8 cellular contexts compared by ENCODE assay signal in the genomic region with DNA sequence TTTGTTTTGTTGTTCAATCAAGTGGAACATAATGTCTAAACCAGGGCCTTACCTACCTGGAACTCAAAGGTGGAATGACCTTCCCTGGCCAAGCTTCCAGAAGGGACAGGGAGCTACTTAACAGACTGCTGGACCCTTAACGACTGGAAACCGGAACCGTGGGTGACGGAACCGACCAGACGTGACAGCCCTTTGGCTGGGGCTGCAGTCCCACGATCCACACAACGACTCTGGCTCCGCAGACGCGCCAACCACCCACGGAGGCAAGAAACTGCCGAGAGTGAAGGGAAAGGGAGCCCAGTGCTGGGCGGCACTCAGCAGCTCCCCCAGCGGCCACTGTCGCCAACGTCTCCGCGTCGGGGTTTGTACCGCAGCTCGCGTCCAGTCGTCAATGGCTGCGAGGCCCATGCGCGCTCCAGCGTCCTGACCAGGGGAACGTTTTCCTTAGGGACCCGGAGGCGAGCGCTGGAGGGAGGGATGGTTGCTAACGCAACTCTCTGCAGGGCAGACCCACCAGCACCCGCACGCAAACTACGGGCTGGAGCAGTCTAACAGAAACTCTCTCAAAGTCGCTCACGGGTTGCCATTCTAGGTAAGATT. TPM values are rescaled to one million over a fixed set of nuclear protein-coding genes. Genes with fewer than 3 reads are reported as not detected.
DNase-seq lines count a peak whose midpoint lies in the region; ATAC-seq lines count a peak whose summit lies in the region.

No MANE protein-coding gene starts in this region.

- no peaks in the 10 kb centered on the region for H3K9me3 Mint-ChIP-seq in CD8-positive, alpha-beta memory T cell

- H3K4me1 ChIP-seq in CD8-positive, alpha-beta memory T cell (ENCODE audit: insufficient read depth, low read length) = peaks cover 20% of the 10 kb centered on the region
- peaks cover 2% of the 10 kb centered on the region for H3K4me1 ChIP-seq in iPS-15b (ENCODE audit: control insufficient read depth, insufficient read depth, low read length)
- H3K4me1 ChIP-seq in skeletal muscle satellite cell (ENCODE audit: control insufficient read depth, insufficient read depth, low read length) = peaks cover 10% of the 10 kb centered on the region

- peaks cover 17 to 28% (median 27%) of the 10 kb centered on the region in 3 donors for H3K4me1 Mint-ChIP-seq in CD8-positive, alpha-beta memory T cell

- H3K9me3 ChIP-seq in CD8-positive, alpha-beta memory T cell (ENCODE audit: low read length) = no peaks in the 10 kb centered on the region
- no peaks in the 10 kb centered on the region for H3K9me3 ChIP-seq in iPS-15b (ENCODE audit: control insufficient read depth, insufficient read depth, low read length)
- no peaks in the 10 kb centered on the region for H3K9me3 ChIP-seq in skeletal muscle satellite cell (replicated peaks; ENCODE audit: low read length)

- POLR2A ChIA-PET in CD8-positive, alpha-beta memory T cell (lab: Charles Lee) = interaction anchor here (0.5 to 1.6 kb wide), 10 partner anchors 22 to 612 kb away, joined by 3 to 9 read pairs (median 4); partner anchors contain the start of genes C16orf54 and PAGR1

- ATAC-seq in HG03439 (IDR thresholded peaks at IDR 0.05; ENCODE audit: unreplicated experiment) = no peak

- no peaks in the 10 kb centered on the region for H3K36me3 ChIP-seq in CD8-positive, alpha-beta memory T cell (ENCODE audit: insufficient read depth, low read length)
- H3K36me3 ChIP-seq in iPS-15b (ENCODE audit: control insufficient read depth, insufficient read depth, low read length) (no peaks in the 10 kb centered on the region), skeletal muscle satellite cell (ENCODE audit: insufficient read depth, low read length) (no peaks in the 10 kb centered on the region)

- no peak overlapping the region for H3K27ac ChIP-seq in CD8-positive, alpha-beta memory T cell (ENCODE audit: low read depth, low read length)

- H3K27me3 Mint-ChIP-seq in CD8-positive, alpha-beta memory T cell = peaks cover 0 to 3% of the 10 kb centered on the region in 2 donors

- H3K9ac ChIP-seq in iPS-15b (ENCODE audit: low read depth, low read length) (no peak overlapping the region), skeletal muscle satellite cell (ENCODE audit: low read depth, low read length) (no peak overlapping the region)

- DNase-seq in CD8-positive, alpha-beta memory T cell = peak; percentile 55 to 79 (median 62)
- DNase-seq in T-helper 2 cell (peak; percentile 40 to 80 (median 64)), astrocyte of the hippocampus (ENCODE audit: low read depth, low spot score) (peak; percentile 77), cortex of kidney (lab: John Stamatoyannopoulos, UW) (no peak), NK-92 (lab: John Stamatoyannopoulos, UW; ENCODE audit: unreplicated experiment) (no peak)

- H3K27me3 ChIP-seq in CD8-positive, alpha-beta memory T cell (ENCODE audit: insufficient read depth, low read length, poor library complexity, severe bottlenecking) = no peaks in the 10 kb centered on the region
- H3K27me3 ChIP-seq in iPS-15b (ENCODE audit: control insufficient read depth, insufficient read depth, low read length) (peaks cover 12% of the 10 kb centered on the region), skeletal muscle satellite cell (ENCODE audit: control insufficient read depth, insufficient read depth, low read length) (peaks cover 22% of the 10 kb centered on the region)

- peak overlapping the region in 7 of 8 donors; percentile 47 to 83 (median 74) for H3K27ac Mint-ChIP-seq in CD8-positive, alpha-beta memory T cell

- peak overlapping the region; percentile 50 to 77 (median 69) for H3K4me3 Mint-ChIP-seq in CD8-positive, alpha-beta memory T cell

- H3K4me2 ChIP-seq in skeletal muscle satellite cell (ENCODE audit: low read length) = peak overlapping the region; percentile 83

- peak overlapping the region; percentile 33 for H3K4me3 ChIP-seq in CD8-positive, alpha-beta memory T cell (ENCODE audit: low read length)
- H3K4me3 ChIP-seq in iPS-15b (ENCODE audit: low read depth, low read length) (peak overlapping the region; percentile 64), skeletal muscle satellite cell (ENCODE audit: low read length) (peak overlapping the region; percentile 57)

- H3K36me3 Mint-ChIP-seq in CD8-positive, alpha-beta memory T cell = peaks cover 0 to 2% (median 0%) of the 10 kb centered on the region in 3 donors

- CTCF ChIA-PET in CD8-positive, alpha-beta memory T cell (lab: Charles Lee) = interaction anchor here (0.6 to 5.1 kb wide), 26 partner anchors 10 to 286 kb away, joined by 3 to 53 read pairs (median 5); partner anchors contain the start of genes MVP and PAGR1

RNA-seq across cellular contexts. Expression of gene KIF22, which starts 5.5 kb away (rescaled TPM):
- total RNA-seq in CD8-positive, alpha-beta memory T cell = 100 to 1,000 TPM; 118 to 131 TPM
- 61.2 TPM for polyA plus RNA-seq in CD8-positive, alpha-beta memory T cell
- 34.5 and 46.1 TPM in 2 replicates for total RNA-seq in skeletal muscle satellite cell (2012; rRNA removed)

RNA-seq across cellular contexts. Expression of gene ZG16, which starts 6.9 kb away (rescaled TPM):
- not detected for total RNA-seq in CD8-positive, alpha-beta memory T cell
- polyA plus RNA-seq in CD8-positive, alpha-beta memory T cell = not detected
- total RNA-seq in skeletal muscle satellite cell (2012; rRNA removed) = not detected in 2 replicates

RNA-seq across cellular contexts. Expression of gene MAZ, which starts 21.3 kb away (rescaled TPM):
- total RNA-seq in CD8-positive, alpha-beta memory T cell = 100 to 1,000 TPM; 455 to 478 TPM
- 85.7 TPM for polyA plus RNA-seq in CD8-positive, alpha-beta memory T cell
- 167 and 206 TPM in 2 replicates for total RNA-seq in skeletal muscle satellite cell (2012; rRNA removed)

RNA-seq across cellular contexts. Expression of gene PRRT2, which starts 27.0 kb away (rescaled TPM):
- 1 to 10 TPM; 1.2 to 1.3 TPM for total RNA-seq in CD8-positive, alpha-beta memory T cell
- polyA plus RNA-seq in CD8-positive, alpha-beta memory T cell = 0.18 TPM
- 0.25 and 2.0 TPM in 2 replicates for total RNA-seq in skeletal muscle satellite cell (2012; rRNA removed)

RNA-seq across cellular contexts. Expression of gene PAGR1, which starts 31.0 kb away (rescaled TPM):
- total RNA-seq in CD8-positive, alpha-beta memory T cell = 10 to 100 TPM; 41.9 to 44.3 TPM
- 53.1 TPM for polyA plus RNA-seq in CD8-positive, alpha-beta memory T cell
- total RNA-seq in skeletal muscle satellite cell (2012; rRNA removed) = 18.6 and 19.8 TPM in 2 replicates

Comparison
In these comparisons a context has a peak if more than half of its experiments do, and no peak if none do; other contexts are left out.
1. DNase-seq: peak in CD8-positive, alpha-beta memory T cell (5 of 5), T-helper 2 cell (5 of 5) and astrocyte of the hippocampus (single experiment); none in cortex of kidney (single experiment) and NK-92 (single experiment).
2. Peak in every context shown above with its lines, with median percentiles within 50 percentile points of each other: H3K4me3 ChIP-seq.